Comparison of ENCODE assay signal across 1 cellular context in genomic region chr1:21664806-21665588, GRCh38.
TF ChIP-seq lines count a peak whose summit lies in the region.

No MANE protein-coding gene starts in this region.

TF ChIP-seq in HepG2, 621 proteins besides CTCF, POLR2A, EP300 and RAD21:
- TF ChIP-seq ZNF768 (CRISPR knock-in tag; IDR thresholded peaks at IDR 0.05) (peak; percentile 83; the same call in 1 of the 2 replicates), NFKBIZ (CRISPR knock-in tag; IDR thresholded peaks at IDR 0.05) (no peak), ZNF546 (CRISPR knock-in tag; conservative IDR thresholded peaks at IDR 0.05) (no peak)
